Comparison of ENCODE assay signal across 18 cellular contexts in genomic region chr11:128103278-128103873, GRCh38.
"Had no signal": no experiment of that assay in that cellular context is flagged by ENCODE, and none has a peak within 500 bp of the region (broad histone marks: within the 10 kb centered on the region; RNA-seq: fewer than 3 reads in every experiment).

No MANE protein-coding gene starts in this region.

- H3K27ac Mint-ChIP-seq: endodermal cell; naive thymus-derived CD8-positive, alpha-beta T cell; nephron progenitor cell had no signal

- ATAC-seq: esophagus mucosa; gastrocnemius medialis; left ventricle myocardium superior; lower lobe of right lung; naive thymus-derived CD8-positive, alpha-beta T cell; sciatic nerve had no signal

- DNase-seq: effector CD8-positive, alpha-beta T cell; endodermal cell; foreskin fibroblast; gastrocnemius medialis; head of caudate nucleus; left ventricle myocardium superior; lower lobe of right lung; naive thymus-derived CD8-positive, alpha-beta T cell; nephron progenitor cell; nucleus accumbens; stimulated activated CD4-positive, alpha-beta T cell treated with anti-CD3 and anti-CD28 coated beads, Interleukin-12 subunit alpha, Interleukin-12 subunit beta, amount 100 ng/mL, for 4 hours; stimulated activated CD4-positive, alpha-beta T cell treated with anti-CD3 and anti-CD28 coated beads, Interleukin-1b, Interleukin-23, amount 100 ng/mL, for 48 hours; stimulated activated CD4-positive, alpha-beta T cell treated with anti-CD3 and anti-CD28 coated beads, Interleukin-4, amount 100 ng/mL, for 1 hour; stimulated activated CD8-positive, alpha-beta memory T cell treated with anti-CD3 and anti-CD28 coated beads, Interleukin-4, amount 100 ng/mL, for 48 hours; stimulated activated naive CD4-positive, alpha-beta T cell treated with Interleukin-2 at 50 U/mL for 16 hours; transverse colon had no signal

- H3K4me3 Mint-ChIP-seq: endodermal cell; naive thymus-derived CD8-positive, alpha-beta T cell; nephron progenitor cell had no signal

- H3K9me3 Mint-ChIP-seq: endodermal cell had no signal
